In the genomic region with DNA sequence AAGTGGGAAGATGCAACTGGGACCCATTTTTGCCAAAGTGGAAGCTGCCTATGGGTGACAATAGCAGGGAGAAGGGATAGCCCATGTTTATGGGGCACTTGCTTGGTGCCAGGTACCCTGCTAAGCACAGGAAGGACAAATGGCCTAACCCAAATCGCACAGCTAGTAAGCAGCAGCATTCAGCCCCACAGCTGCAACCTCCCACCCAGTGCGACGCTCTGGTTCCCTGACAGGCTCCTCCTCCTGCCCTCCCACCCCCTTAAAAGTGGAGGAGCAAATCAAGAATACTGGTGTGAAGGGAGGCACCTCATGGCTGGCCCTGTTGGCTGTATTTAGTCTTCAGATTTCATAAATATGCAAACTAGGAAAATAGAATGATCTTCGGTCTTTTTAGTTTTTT, we compare ENCODE assay signal across 23 cellular contexts.
"Had no signal": no experiment of that assay in that cellular context is flagged by ENCODE, and none has a peak within 500 bp of the region (broad histone marks: within the 10 kb centered on the region; RNA-seq: fewer than 3 reads in every experiment).

No MANE protein-coding gene starts in this region.

- H3K27ac ChIP-seq: breast epithelium, SK-N-MC had no signal

- H3K36me3 ChIP-seq: breast epithelium had no signal

- H3K4me1 Mint-ChIP-seq: activated naive CD4-positive, alpha-beta T cell treated with anti-CD3 and anti-CD28 coated beads, Interleukin-2, amount 50 U/mL, for 24 hours; central memory CD8-positive, alpha-beta T cell had no signal

- H3K9me3 ChIP-seq: breast epithelium had no signal

- H3K4me3 ChIP-seq: breast epithelium, SK-N-MC had no signal

- H3K27ac Mint-ChIP-seq: activated CD8-positive, alpha-beta memory T cell treated with anti-CD3 and anti-CD28 coated beads, Interleukin-2, amount 10 ng/mL, durations not matched to agents 7 days and 5 days; activated naive CD4-positive, alpha-beta T cell treated with anti-CD3 and anti-CD28 coated beads, Interleukin-2, amount 50 U/mL, for 24 hours; activated T-cell treated with anti-CD3 and anti-CD28 coated beads, Interleukin-2, amount 50 U/mL, for 24 hours; activated T-helper 1 cell treated with anti-CD3 and anti-CD28 coated beads, Interleukin-12 subunit alpha, Interleukin-12 subunit beta, Interleukin-2, Interleukin-4 antibody, amounts not matched to agents 30 ng/mL and 10 ng/mL and 1 ng/mL, durations not matched to agents 14 hours and 24 hours and 36 hours; T-cell had no signal

- DNase-seq: activated CD4-positive, alpha-beta T cell treated with anti-CD3 and anti-CD28 coated beads for 48 hours; activated CD4-positive, alpha-beta T cell treated with anti-CD3 and anti-CD28 coated beads, Interleukin-2, amount 50 U/mL, for 48 hours; activated CD4-positive, CD25-positive, alpha-beta regulatory T cell treated with anti-CD3 and anti-CD28 coated beads, Interleukin-2, amount 50 U/mL, for 72 hours; activated CD8-positive, alpha-beta memory T cell treated with anti-CD3 and anti-CD28 coated beads, Interleukin-2, amount 10 ng/mL, durations not matched to agents 7 days and 5 days; activated effector memory CD4-positive, alpha-beta T cell treated with Interleukin-2 at 50 U/mL for 16 hours; activated naive CD4-positive, alpha-beta T cell; activated T-cell treated with anti-CD3 and anti-CD28 coated beads, Interleukin-2, amount 50 U/mL, for 24 hours; aorta; KG1; NCI-H1092; NCI-H1417 treated with DMSO at 0.1 percent for 48 hours; NCI-H1694 treated with DMSO at 0.1 percent for 48 hours; NCI-H2029 treated with DMSO at 0.1 percent for 48 hours; NCI-H524; NCI-H748 treated with DMSO at 0.1 percent for 48 hours; T-cell; T-helper 2 cell; T1000 had no signal

- H3K4me1 ChIP-seq: breast epithelium had no signal

- H3K36me3 Mint-ChIP-seq: activated CD8-positive, alpha-beta memory T cell treated with anti-CD3 and anti-CD28 coated beads, Interleukin-2, amount 10 ng/mL, durations not matched to agents 7 days and 5 days; activated naive CD4-positive, alpha-beta T cell treated with anti-CD3 and anti-CD28 coated beads, Interleukin-2, amount 50 U/mL, for 24 hours; T-cell had no signal

- H3K4me3 Mint-ChIP-seq: activated CD8-positive, alpha-beta memory T cell treated with anti-CD3 and anti-CD28 coated beads, Interleukin-2, amount 10 ng/mL, durations not matched to agents 7 days and 5 days; activated naive CD4-positive, alpha-beta T cell treated with anti-CD3 and anti-CD28 coated beads, Interleukin-2, amount 50 U/mL, for 24 hours; activated T-cell treated with anti-CD3 and anti-CD28 coated beads, Interleukin-2, amount 50 U/mL, for 24 hours; activated T-helper 1 cell treated with anti-CD3 and anti-CD28 coated beads, Interleukin-12 subunit alpha, Interleukin-12 subunit beta, Interleukin-2, Interleukin-4 antibody, amounts not matched to agents 30 ng/mL and 10 ng/mL and 1 ng/mL, durations not matched to agents 14 hours and 24 hours and 36 hours; central memory CD8-positive, alpha-beta T cell; T-cell had no signal

- H3K27me3 ChIP-seq: breast epithelium had no signal

- ATAC-seq: activated CD8-positive, alpha-beta memory T cell treated with anti-CD3 and anti-CD28 coated beads, Interleukin-2, amount 10 ng/mL, durations not matched to agents 7 days and 5 days; T-cell had no signal

- H3K9me3 Mint-ChIP-seq: activated naive CD4-positive, alpha-beta T cell treated with anti-CD3 and anti-CD28 coated beads, Interleukin-2, amount 50 U/mL, for 24 hours; activated T-cell treated with anti-CD3 and anti-CD28 coated beads, Interleukin-2, amount 50 U/mL, for 24 hours; activated T-helper 1 cell treated with anti-CD3 and anti-CD28 coated beads, Interleukin-12 subunit alpha, Interleukin-12 subunit beta, Interleukin-2, Interleukin-4 antibody, amounts not matched to agents 30 ng/mL and 10 ng/mL and 1 ng/mL, durations not matched to agents 14 hours and 24 hours and 36 hours; central memory CD8-positive, alpha-beta T cell; T-cell had no signal
